ENCODE assay signal across 25 cellular contexts in genomic region chrX:55593756-55594257, GRCh38. TPM values are rescaled to one million over a fixed set of nuclear protein-coding genes. Genes with fewer than 3 reads are reported as not detected.
DNase-seq lines count a peak whose midpoint lies in the region; ATAC-seq and TF ChIP-seq lines count a peak whose summit lies in the region.
"Had no signal": no experiment of that assay in that cellular context is flagged by ENCODE, and none has a peak within 500 bp of the region (broad histone marks: within the 10 kb centered on the region; RNA-seq: fewer than 3 reads in every experiment).

No MANE protein-coding gene starts in this region.

- no peak overlapping the region for H3K27ac ChIP-seq in right lobe of liver
- H3K27ac ChIP-seq: GM23248, Peyer's patch, SJSA1 had no signal

- H3K9me3 ChIP-seq in right lobe of liver: no peaks in the 10 kb centered on the region
- H3K9me3 ChIP-seq: HAP-1, Peyer's patch, SJSA1 had no signal

- H3K4me3 ChIP-seq in right lobe of liver: no peak overlapping the region
- H3K4me3 ChIP-seq: GM23248, HAP-1, Peyer's patch, SJSA1 had no signal

- no peaks in the 10 kb centered on the region for H3K4me1 ChIP-seq in right lobe of liver
- H3K4me1 ChIP-seq: HAP-1, Peyer's patch, SJSA1 had no signal

- no peak for ATAC-seq in right lobe of liver

- peak; percentile 13 for DNase-seq in NCI-H82 (lab: John Stamatoyannopoulos, UW)
- DNase-seq in NCI-H82 treated with DMSO at 0.1 percent for 48 hours (lab: John Stamatoyannopoulos, UW; ENCODE audit: unreplicated experiment): no peak
- DNase-seq in NCI-H2227 treated with DMSO at 0.1 percent for 48 hours (lab: John Stamatoyannopoulos, UW): peak; percentile 97
- DNase-seq in SK-N-DZ (ENCODE audit: low spot score): peak; percentile 12
- no peak for DNase-seq in NCI-H1930 (lab: John Stamatoyannopoulos, UW)
- DNase-seq in AG08395 (ENCODE audit: low spot score): no peak
- no peak for DNase-seq in right lobe of liver
- DNase-seq: 8988T, ACHN, Calu3, DMS153, DND-41, GM23248, HFFc6, NCI-H1092 treated with DMSO at 0.1 percent for 48 hours, NCI-H1436, NCI-H187, NCI-H510A treated with DMSO at 0.1 percent for 48 hours, OCI-M1, Peyer's patch had no signal

- 70% methylated on average over 8 of the region's 13 CpGs for WGBS in right lobe of liver (ENCODE audit: insufficient coverage, low coverage, low lambda C conversion rate, missing lambda C conversion rate)

- no peaks in the 10 kb centered on the region for H3K27me3 ChIP-seq in right lobe of liver
- H3K27me3 ChIP-seq: Peyer's patch, SJSA1 had no signal

- H3K36me3 ChIP-seq in right lobe of liver: no peaks in the 10 kb centered on the region
- H3K36me3 ChIP-seq: HAP-1, Peyer's patch, SJSA1 had no signal

- TF ChIP-seq POLR2A in right lobe of liver (IDR thresholded peaks at IDR 0.05): no peak

- no peak for TF ChIP-seq CTCF in right lobe of liver (IDR thresholded peaks at IDR 0.05)

- intact Hi-C loops in right lobe of liver (cut with DNase I): no loop called here

RNA-seq across cellular contexts. Expression of gene FOXR2, which starts 29.4 kb away (rescaled TPM):
- 0.30 and 1.3 TPM in 2 replicates for polyA plus RNA-seq in SK-N-DZ (2014; cell fraction: cytosol; rRNA removed)
- polyA plus RNA-seq in SK-N-DZ (2014; cell fraction: nucleus; rRNA removed): 0.46 and 0.69 TPM in 2 replicates
- total RNA-seq in right lobe of liver: not detected
- total RNA-seq: Calu3; GM23248; HFFc6; Peyer's patch; SJSA1; T-helper 1 cell treated with Interleukin-12 subunit alpha and Interleukin-12 subunit beta and Interleukin-4 antibody, amounts not matched to agents 30 ng/mL and 1 ng/mL, for 36 hours had no signal
- polyA plus RNA-seq: BJ, GM23248, IgD-negative memory B cell had no signal

Comparison
In these comparisons a context has a peak if more than half of its experiments do, and no peak if none do; other contexts are left out.
1. DNase-seq: peak in NCI-H82 (single experiment), NCI-H2227 treated with DMSO at 0.1 percent for 48 hours (single experiment) and SK-N-DZ (single experiment); none in NCI-H82 treated with DMSO at 0.1 percent for 48 hours (single experiment), NCI-H1930 (0 of 2), AG08395 (single experiment) and right lobe of liver (0 of 3).